ENCODE assay signal across 8 cellular contexts in the genomic region with DNA sequence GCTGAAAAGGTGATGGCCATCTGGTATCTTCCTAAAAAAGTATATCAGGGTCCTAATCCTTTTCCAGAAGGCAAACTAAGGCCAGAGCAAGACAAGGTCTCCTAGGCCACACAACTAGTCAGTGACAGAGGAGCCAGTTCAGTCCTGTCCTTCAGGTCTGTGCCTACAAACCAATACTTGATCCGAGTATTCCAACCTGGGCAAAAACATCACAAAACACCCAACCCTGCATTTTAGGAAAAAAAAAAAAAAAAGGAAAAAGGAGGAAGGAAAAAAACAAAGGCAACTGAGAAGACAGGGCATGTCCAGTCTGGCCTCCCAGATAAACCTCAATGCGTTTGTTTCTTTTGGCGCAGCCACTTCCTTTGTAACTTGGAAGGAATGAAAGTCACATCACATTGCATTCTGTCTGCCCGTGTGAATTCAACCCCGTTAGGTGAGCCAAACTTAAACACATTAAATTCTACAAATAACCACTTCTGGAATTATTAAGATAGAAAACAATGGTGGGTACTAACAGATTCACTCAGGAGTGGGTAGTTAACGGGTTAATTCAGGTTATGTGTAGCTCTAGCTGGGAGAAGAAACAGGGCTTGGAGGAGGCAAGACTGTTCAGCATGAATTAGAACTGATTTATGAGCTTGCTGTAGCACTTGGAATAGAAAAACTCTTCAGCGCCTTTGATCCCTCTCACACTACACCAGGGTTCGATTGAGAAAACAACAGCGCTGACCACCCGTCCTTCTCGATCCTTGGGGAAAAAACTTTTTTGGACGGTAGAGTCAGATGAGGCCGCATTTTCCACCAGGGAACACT. TPM values are rescaled to one million over a fixed set of nuclear protein-coding genes. Genes with fewer than 3 reads are reported as not detected.
DNase-seq lines count a peak whose midpoint lies in the region; ATAC-seq and TF ChIP-seq lines count a peak whose summit lies in the region.

No MANE protein-coding gene starts in this region.

- intact Hi-C loops in ovary (cut with DNase I) = no loop called here

- H3K27me3 Mint-ChIP-seq in T-helper 17 cell = peaks cover 37% of the 10 kb centered on the region

- no peaks in the 10 kb centered on the region for H3K4me1 ChIP-seq in ovary (ENCODE audit: insufficient read depth)

- no peak for TF ChIP-seq POLR2A in ovary (IDR thresholded peaks at IDR 0.05)

- no peaks in the 10 kb centered on the region for H3K9me3 ChIP-seq in T-helper 17 cell (ENCODE audit: control insufficient read depth, low read length, poor library complexity, severe bottlenecking)
- no peaks in the 10 kb centered on the region for H3K9me3 ChIP-seq in ovary

- peak; percentile 22 for DNase-seq in NOMO-1 treated with DMSO at 0.1 percent for 48 hours (lab: John Stamatoyannopoulos, UW; ENCODE audit: unreplicated experiment)
- DNase-seq in NOMO-1 treated with dmso at 0.1 percent for 144 hours (lab: John Stamatoyannopoulos, UW; ENCODE audit: unreplicated experiment) = no peak
- no peak for DNase-seq in T-helper 17 cell
- DNase-seq in fibroblast of the aortic adventitia (ENCODE audit: low read depth) = peak; percentile 87
- no peak for DNase-seq in ovary
- DNase-seq in mucosa of gallbladder (ENCODE audit: low spot score) = no peak

- H3K4me3 ChIP-seq in fibroblast of the aortic adventitia (ENCODE audit: low read depth, low read length) (peak overlapping the region; percentile 71), ovary (peak overlapping the region; percentile 74)

- peak overlapping the region; percentile 69 for H3K4me3 Mint-ChIP-seq in T-helper 17 cell

- no peaks in the 10 kb centered on the region for H3K27me3 ChIP-seq in ovary

- 5 to 11% (median 6%) methylated on average over 13 of the region's 13 CpGs for WGBS in ovary, 3 donors

- H3K4me1 Mint-ChIP-seq in T-helper 17 cell = peaks cover 5% of the 10 kb centered on the region

- TF ChIP-seq EP300 in ovary (IDR thresholded peaks at IDR 0.05) = no peak

- no peaks in the 10 kb centered on the region for H3K36me3 ChIP-seq in ovary

- H3K27ac Mint-ChIP-seq in T-helper 17 cell = no peak overlapping the region

- H3K36me3 Mint-ChIP-seq in T-helper 17 cell (ENCODE audit: low read depth) = peaks cover under 1% of the 10 kb centered on the region

- peak overlapping the region; percentile 22 to 63 for H3K27ac ChIP-seq in ovary

- TF ChIP-seq CTCF in fibroblast of the aortic adventitia (IDR thresholded peaks at IDR 0.05; ENCODE audit: insufficient read depth, low read length) (no peak), ovary (IDR thresholded peaks at IDR 0.05) (no peak)

- ATAC-seq in HG03066 (IDR thresholded peaks at IDR 0.05; ENCODE audit: low read depth, unreplicated experiment) (peak; percentile 8), T-helper 17 cell (no peak), GM19324 (IDR thresholded peaks at IDR 0.05; ENCODE audit: low FRiP score, unreplicated experiment) (no peak)

RNA-seq across cellular contexts. Expression of a gene that starts 43.0 kb away (rescaled TPM):
- total RNA-seq in T-helper 17 cell (10 to 100 TPM; 11.6 to 14.2 TPM), fibroblast of the aortic adventitia (ENCODE audit: low replicate concordance) (4.9 and 7.4 TPM in 2 replicates), ovary (10 to 100 TPM in 3 of 7 donors, 1 to 10 TPM in 4; 2.3 to 12.6 (median 8.5) TPM), mucosa of gallbladder (3.9 TPM)
- polyA plus RNA-seq in ovary = 10 to 100 TPM; 10.3 to 16.2 TPM

RNA-seq across cellular contexts. Expression of a gene that starts 53.4 kb away (rescaled TPM):
- total RNA-seq in T-helper 17 cell (10 to 100 TPM; 23.7 to 27.4 TPM), fibroblast of the aortic adventitia (ENCODE audit: low replicate concordance) (46.4 and 52.1 TPM in 2 replicates), ovary (10 to 100 TPM; 31.0 to 50.7 (median 45.6) TPM), mucosa of gallbladder (37.6 TPM)
- polyA plus RNA-seq in ovary = 10 to 100 TPM; 20.0 to 33.7 TPM

Comparison
In these comparisons a context has a peak if more than half of its experiments do, and no peak if none do; other contexts are left out.
1. DNase-seq: peak in NOMO-1 treated with DMSO at 0.1 percent for 48 hours (single experiment) and fibroblast of the aortic adventitia (single experiment); none in NOMO-1 treated with dmso at 0.1 percent for 144 hours (single experiment), T-helper 17 cell (0 of 3), ovary (0 of 5) and mucosa of gallbladder (single experiment).